9 cellular contexts compared by ENCODE assay signal in genomic region chr14:87992720-87993484, GRCh38. TPM values are rescaled to one million over a fixed set of nuclear protein-coding genes. Genes with fewer than 3 reads are reported as not detected.
A peak's percentile ranks its signal among the peaks of the same experiment; 100 is the strongest.
DNase-seq lines count a peak whose midpoint lies in the region; ATAC-seq and TF ChIP-seq lines count a peak whose summit lies in the region.
"Had no signal": no experiment of that assay in that cellular context is flagged by ENCODE, and none has a peak within 500 bp of the region (broad histone marks: within the 10 kb centered on the region; RNA-seq: fewer than 3 reads in every experiment).

GALC (minus strand) TSS chr14:87993182; CDS start chr14:87993164, 18 bp downstream.

- no peaks in the 10 kb centered on the region for H3K79me2 ChIP-seq in mesendoderm (ENCODE audit: control insufficient read depth, insufficient read depth, low read length)

- no peak within 1 kb of the TSS for H2AK5ac ChIP-seq in mesendoderm (ENCODE audit: low read length)

- peak within 1 kb of the TSS; percentile 42 for H3K18ac ChIP-seq in mesendoderm (ENCODE audit: low read length)

- peak within 1 kb of the TSS; percentile 93 for H3K56ac ChIP-seq in mesendoderm (ENCODE audit: low read length)

- H3K27ac ChIP-seq in mesendoderm (ENCODE audit: low read depth, low read length) = peak within 1 kb of the TSS; percentile 68
- H3K27ac ChIP-seq: PC-9 had no signal

- H3K4me3 ChIP-seq in endocrine pancreas (ENCODE audit: control insufficient read depth, insufficient read depth, low read length) = peak within 1 kb of the TSS; percentile 63
- peak within 1 kb of the TSS; percentile 65 for H3K4me3 ChIP-seq in mesendoderm (ENCODE audit: low read length)
- H3K4me3 ChIP-seq: PC-9 had no signal

- peak within 1 kb of the TSS; percentile 12 for H2BK5ac ChIP-seq in mesendoderm (ENCODE audit: low read length)

- H3K27me3 ChIP-seq in endocrine pancreas (ENCODE audit: control insufficient read depth, insufficient read depth, low read length) = no peaks in the 10 kb centered on the region
- H3K27me3 ChIP-seq in mesendoderm (ENCODE audit: insufficient read depth, low read length, poor library complexity) = no peaks in the 10 kb centered on the region

- DNase-seq in Ammon's horn (ENCODE audit: low spot score) (peak; percentile 96), NK-92 (lab: John Stamatoyannopoulos, UW; ENCODE audit: unreplicated experiment) (peak; percentile 81), mesendoderm (peak; percentile 96)
- DNase-seq in activated CD8-positive, alpha-beta memory T cell treated with anti-CD3 and anti-CD28 coated beads, Interleukin-2, amount 50 U/mL, for 24 hours (ENCODE audit: extremely low read depth) = peak; percentile 88
- peak; percentile 92 for DNase-seq in stimulated activated CD8-positive, alpha-beta memory T cell treated with anti-CD3 and anti-CD28 coated beads, Interleukin-12 subunit alpha, Interleukin-12 subunit beta, amount 100 ng/mL, for 4 hours (ENCODE audit: low read depth)

- peak within 1 kb of the TSS; percentile 68 for H4K5ac ChIP-seq in mesendoderm (ENCODE audit: low read length)

- no peaks in the 10 kb centered on the region for H3K79me1 ChIP-seq in mesendoderm (ENCODE audit: low read length)

- H3K9me3 ChIP-seq in endocrine pancreas (ENCODE audit: control insufficient read depth, low read length) = no peaks in the 10 kb centered on the region

- peak within 1 kb of the TSS; percentile 92 for H3K4ac ChIP-seq in mesendoderm (ENCODE audit: low read depth, low read length)

- no peak within 1 kb of the TSS for H2BK120ac ChIP-seq in mesendoderm (ENCODE audit: low read depth, low read length)

- H3K36me3 ChIP-seq in endocrine pancreas (ENCODE audit: control insufficient read depth, insufficient read depth, low read length) (no peaks in the 10 kb centered on the region), mesendoderm (ENCODE audit: control insufficient read depth, insufficient read depth, low read length) (no peaks in the 10 kb centered on the region)

- H2BK15ac ChIP-seq in mesendoderm (replicated peaks; ENCODE audit: low read depth) = no peak within 1 kb of the TSS

- H3K23ac ChIP-seq in mesendoderm (ENCODE audit: low read length) = no peak within 1 kb of the TSS

- H3K9ac ChIP-seq in endocrine pancreas (ENCODE audit: control insufficient read depth, insufficient read depth, low read length) (peak within 1 kb of the TSS; percentile 78), mesendoderm (ENCODE audit: low read length) (peak within 1 kb of the TSS; percentile 71)

- ATAC-seq in HG03457 (IDR thresholded peaks at IDR 0.05; ENCODE audit: unreplicated experiment) = peak; percentile 86

- H4K8ac ChIP-seq in mesendoderm (ENCODE audit: low read depth, low read length) = no peak within 1 kb of the TSS

- H3K4me2 ChIP-seq in mesendoderm (ENCODE audit: low read length) = peak within 1 kb of the TSS; percentile 52
- H3K4me2 ChIP-seq: PC-9 had no signal

- WGBS in mesendoderm (ENCODE audit: extremely low coverage, insufficient coverage, low lambda C conversion rate) = no CpG with 5 or more reads among the region's 79 CpGs

- H3K4me1 ChIP-seq in endocrine pancreas (ENCODE audit: control insufficient read depth, insufficient read depth, low read length) (peaks cover 5% of the 10 kb centered on the region), mesendoderm (ENCODE audit: control insufficient read depth, low read depth, low read length) (peaks cover 2% of the 10 kb centered on the region)

- peak; percentile 73 for TF ChIP-seq POLR2A in GM19193 (IDR thresholded peaks at IDR 0.05; ENCODE audit: extremely low read depth, insufficient read depth, insufficient read length)

RNA-seq across cellular contexts. Expression of gene GALC, which starts in this region (rescaled TPM):
- polyA plus RNA-seq in mesendoderm (2013, experiment 1 of 2) = 8.0 TPM
- 8.2 TPM for polyA plus RNA-seq in mesendoderm (2013, experiment 2 of 2)

Comparison
In these comparisons a context has a peak if more than half of its experiments do, and no peak if none do; other contexts are left out.
1. Peak in every context shown above with its lines: DNase-seq, ATAC-seq, H3K4me3 ChIP-seq and H3K27ac ChIP-seq.